19 cellular contexts compared by ENCODE assay signal in genomic region chr5:14032944-14033343, GRCh38.
DNase-seq lines count a peak whose midpoint lies in the region; ATAC-seq and TF ChIP-seq lines count a peak whose summit lies in the region.
"Had no signal": no experiment of that assay in that cellular context is flagged by ENCODE, and none has a peak within 500 bp of the region (broad histone marks: within the 10 kb centered on the region; RNA-seq: fewer than 3 reads in every experiment).

No MANE protein-coding gene starts in this region.

- H3K36me3 ChIP-seq in brain microvascular endothelial cell (replicated peaks) (no peaks in the 10 kb centered on the region), aorta (ENCODE audit: control insufficient read depth in 1 of 2, insufficient read depth in 2 of 2, low read length in 1 of 2) (no peaks in the 10 kb centered on the region), uterus (no peaks in the 10 kb centered on the region)
- no peaks in the 10 kb centered on the region for H3K36me3 ChIP-seq in effector memory CD4-positive, alpha-beta T cell (ENCODE audit: control insufficient read depth, insufficient read depth, low read length)
- H3K36me3 ChIP-seq: spleen had no signal

- no peak for TF ChIP-seq POLR2A in uterus (IDR thresholded peaks at IDR 0.05)

- H3K27me3 Mint-ChIP-seq in Calu3 (ENCODE audit: unreplicated experiment) = no peaks in the 10 kb centered on the region
- H3K27me3 Mint-ChIP-seq: brain, type B pancreatic cell had no signal

- no TSS peak for BruUV-seq in Calu3 (replicated peaks; lab: Mats Ljungman, UMichigan)

- in situ Hi-C loops in brain microvascular endothelial cell (cut with HindIII; ENCODE audit: low pct_ligation_motif_present, low sequenced_read_pairs) = no loop called here

- H3K9me3 Mint-ChIP-seq in Calu3 (ENCODE audit: low read depth, unreplicated experiment) = no peaks in the 10 kb centered on the region
- H3K9me3 Mint-ChIP-seq: type B pancreatic cell had no signal

- no peak for TF ChIP-seq CTCF in Calu3 (IDR thresholded peaks at IDR 0.05; ENCODE audit: unreplicated experiment)
- no peak for TF ChIP-seq CTCF in brain microvascular endothelial cell (IDR thresholded peaks at IDR 0.05; ENCODE audit: low read depth, low read length, missing control alignments)
- no peak for TF ChIP-seq CTCF in uterus (IDR thresholded peaks at IDR 0.05)

- TF ChIP-seq EP300 in Ishikawa (IDR thresholded peaks at IDR 0.05; ENCODE audit: borderline replicate concordance) = peak; percentile 25; the same call in 1 of the 2 replicates

- no peaks in the 10 kb centered on the region for H3K4me1 ChIP-seq in effector memory CD4-positive, alpha-beta T cell (ENCODE audit: control insufficient read depth, insufficient read depth, low read length, poor library complexity, severe bottlenecking)
- H3K4me1 ChIP-seq in aorta (ENCODE audit: control insufficient read depth in 1 of 2, insufficient read depth in 2 of 2, low read length in 2 of 2) (peaks cover 0 to 2% of the 10 kb centered on the region in 2 donors), uterus (peaks cover 0 to 4% of the 10 kb centered on the region in 2 donors)

- H3K27me3 ChIP-seq in brain microvascular endothelial cell (replicated peaks) (no peaks in the 10 kb centered on the region), aorta (ENCODE audit: control insufficient read depth in 1 of 2, insufficient read depth in 2 of 2, low read length in 1 of 2) (no peaks in the 10 kb centered on the region), uterus (no peaks in the 10 kb centered on the region)
- no peaks in the 10 kb centered on the region for H3K27me3 ChIP-seq in effector memory CD4-positive, alpha-beta T cell (replicated peaks; ENCODE audit: control insufficient read depth, insufficient read depth, low read length, poor library complexity, severe bottlenecking)

- intact Hi-C loops in Calu3 (cut with micrococcal nuclease; ENCODE audit: unreplicated experiment) (no loop called here), Right ventricle myocardium superior (cut with DNase I) (no loop called here), aorta (cut with DNase I) (no loop called here), uterus (cut with DNase I; ENCODE audit: low total_unique reads) (no loop called here)

- peak overlapping the region; percentile 74 for H3K27ac Mint-ChIP-seq in Calu3 (ENCODE audit: unreplicated experiment)
- H3K27ac Mint-ChIP-seq: brain, T-helper 17 cell, type B pancreatic cell had no signal

- no peak for ATAC-seq in Right ventricle myocardium superior (ENCODE audit: poor library complexity)
- no peak for ATAC-seq in aorta (ENCODE audit: low FRiP score)
- ATAC-seq: left colon, T-helper 17 cell had no signal

- TF ChIP-seq RAD21 in Ishikawa (IDR thresholded peaks at IDR 0.05; ENCODE audit: low read depth) = no peak

- no peaks in the 10 kb centered on the region for H3K9me3 ChIP-seq in effector memory CD4-positive, alpha-beta T cell (ENCODE audit: control insufficient read depth, low read length)
- H3K9me3 ChIP-seq in aorta (ENCODE audit: control insufficient read depth, low read length) (no peaks in the 10 kb centered on the region), uterus (no peaks in the 10 kb centered on the region)
- H3K9me3 ChIP-seq: spleen had no signal

- CTCF ChIA-PET in Calu3 (lab: Charles Lee) = interaction anchor here (0.6 to 0.7 kb wide), 2 partner anchors 24 to 38 kb away, joined by 3 to 5 read pairs; no protein-coding TSS in a partner anchor

- WGBS in aorta, 2 donors = 70 to 78% methylated on average over 4 of the region's 4 CpGs

- DNase-seq in Calu3 (peak; percentile 38), brain microvascular endothelial cell (peak; percentile 82), non-pigmented ciliary epithelial cell (ENCODE audit: low read depth) (peak; percentile 63), Right ventricle myocardium superior (no peak), aorta (no peak), uterus (no peak)
- no peak for DNase-seq in effector memory CD4-positive, alpha-beta T cell
- DNase-seq: activated CD4-positive, CD25-positive, alpha-beta regulatory T cell treated with anti-CD3 and anti-CD28 coated beads, Interleukin-2, amount 50 U/mL, for 72 hours; activated gamma-delta T cell; AML-193; left colon; NCI-H82; spleen; stimulated activated naive CD4-positive, alpha-beta T cell treated with Interleukin-2 at 50 U/mL for 16 hours; T-helper 17 cell had no signal

- H3K36me3 Mint-ChIP-seq in Calu3 (ENCODE audit: insufficient read depth, unreplicated experiment) = peaks cover 31% of the 10 kb centered on the region
- H3K36me3 Mint-ChIP-seq: brain, type B pancreatic cell had no signal

- peaks cover 53% of the 10 kb centered on the region for H3K4me1 Mint-ChIP-seq in Calu3 (ENCODE audit: low read depth, unreplicated experiment)
- H3K4me1 Mint-ChIP-seq: T-helper 17 cell had no signal

- peak overlapping the region; percentile 42 for H3K27ac ChIP-seq in brain microvascular endothelial cell
- H3K27ac ChIP-seq in effector memory CD4-positive, alpha-beta T cell (ENCODE audit: insufficient read depth, low read length, poor library complexity, severe bottlenecking) = no peak overlapping the region
- no peak overlapping the region for H3K27ac ChIP-seq in aorta (ENCODE audit: low read depth in 1 of 2, low read length in 2 of 2)
- H3K27ac ChIP-seq in uterus = no peak overlapping the region
- H3K27ac ChIP-seq: parathyroid adenoma, spleen had no signal

- H3K4me3 Mint-ChIP-seq in Calu3 (ENCODE audit: low read depth, unreplicated experiment) = no peak overlapping the region
- H3K4me3 Mint-ChIP-seq: brain, T-helper 17 cell, type B pancreatic cell had no signal

- no peak overlapping the region for H3K4me3 ChIP-seq in brain microvascular endothelial cell (ENCODE audit: low read depth, low read length)
- no peak overlapping the region for H3K4me3 ChIP-seq in effector memory CD4-positive, alpha-beta T cell (ENCODE audit: insufficient read depth, low read depth, low read length, poor library complexity, severe bottlenecking)
- no peak overlapping the region for H3K4me3 ChIP-seq in aorta (ENCODE audit: low read length in 2 of 2)
- H3K4me3 ChIP-seq in uterus = no peak overlapping the region
- H3K4me3 ChIP-seq: spleen had no signal

TF ChIP-seq in Ishikawa, 13 proteins besides CTCF, POLR2A, EP300 and RAD21:
- TF ChIP-seq TEAD4 (IDR thresholded peaks at IDR 0.05) (no peak), TCF12 (IDR thresholded peaks at IDR 0.05; ENCODE audit: low read depth) (no peak), USF1 (IDR thresholded peaks at IDR 0.05) (no peak), MAX (IDR thresholded peaks at IDR 0.05) (no peak), FOXM1 (IDR thresholded peaks at IDR 0.05; ENCODE audit: borderline replicate concordance, low read depth) (no peak), EGR1 (IDR thresholded peaks at IDR 0.05) (no peak), REST (IDR thresholded peaks at IDR 0.05; ENCODE audit: low read depth) (no peak), ZBTB7A (IDR thresholded peaks at IDR 0.05; ENCODE audit: low read depth) (no peak), YY1 (IDR thresholded peaks at IDR 0.05; ENCODE audit: low read depth) (no peak), CEBPB (IDR thresholded peaks at IDR 0.05) (no peak), NFIC (IDR thresholded peaks at IDR 0.05) (no peak)

Comparison
In these comparisons a context has a peak if more than half of its experiments do, and no peak if none do; other contexts are left out.
1. DNase-seq: peak in Calu3 (single experiment), brain microvascular endothelial cell (single experiment) and non-pigmented ciliary epithelial cell (single experiment); none in Right ventricle myocardium superior (single experiment), effector memory CD4-positive, alpha-beta T cell (0 of 3), aorta (0 of 2) and uterus (0 of 2).